23 cellular contexts compared by ENCODE assay signal in the genomic region with DNA sequence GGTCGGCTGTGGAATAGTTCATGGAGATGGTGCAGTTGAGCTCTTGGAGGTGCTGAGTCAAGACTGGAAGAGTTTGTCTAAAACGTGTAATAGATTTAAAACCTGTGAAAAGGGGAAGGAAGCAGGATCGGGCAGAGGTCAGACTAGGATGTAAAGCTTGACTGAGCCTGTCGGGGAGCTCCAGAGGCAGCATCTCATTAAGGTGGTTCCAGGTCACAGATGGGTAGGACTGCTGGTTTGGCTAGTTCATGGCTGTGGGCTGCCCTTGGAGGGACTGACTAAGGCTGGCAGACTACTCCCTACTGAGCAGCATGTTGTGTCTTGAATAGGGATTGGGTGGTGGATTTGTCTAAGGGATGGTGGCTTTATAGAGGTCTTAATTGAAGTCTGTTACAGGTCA.
"Had no signal": no experiment of that assay in that cellular context is flagged by ENCODE, and none has a peak within 500 bp of the region (broad histone marks: within the 10 kb centered on the region; RNA-seq: fewer than 3 reads in every experiment).

No MANE protein-coding gene starts in this region.

- H3K27me3 ChIP-seq: brain microvascular endothelial cell, gastrocnemius medialis, right lobe of liver, uterus had no signal

- H3K27me3 Mint-ChIP-seq: activated CD4-positive, alpha-beta memory T cell treated with anti-CD3 and anti-CD28 coated beads for 36 hours; stimulated activated naive CD8-positive, alpha-beta T cell treated with anti-CD3 and anti-CD28 coated beads, Interleukin-15, amount 100 ng/mL, for 72 hours had no signal

- ATAC-seq: gastrocnemius medialis; left cardiac atrium; right lobe of liver; stimulated activated naive CD8-positive, alpha-beta T cell treated with anti-CD3 and anti-CD28 coated beads, Interleukin-15, amount 100 ng/mL, for 72 hours had no signal

- H3K36me3 Mint-ChIP-seq: activated CD4-positive, alpha-beta memory T cell treated with anti-CD3 and anti-CD28 coated beads for 36 hours; type B pancreatic cell had no signal

- DNase-seq: activated CD4-positive, alpha-beta memory T cell treated with anti-CD3 and anti-CD28 coated beads for 36 hours; activated CD4-positive, alpha-beta T cell treated with anti-CD3 and anti-CD28 coated beads for 4 hours; activated CD8-positive, alpha-beta memory T cell treated with anti-CD3 and anti-CD28 coated beads, Interleukin-2, amount 50 U/mL, for 4 hours; activated gamma-delta T cell; activated naive CD4-positive, alpha-beta T cell treated with anti-CD3 and anti-CD28 coated beads, Interleukin-2, amount 50 U/mL, for 16 hours; activated T-cell treated with anti-CD3 and anti-CD28 coated beads, Interleukin-2, amount 50 U/mL, for 1 hour; amniotic stem cell; brain microvascular endothelial cell; endodermal cell; gastrocnemius medialis; glutamatergic neuron; islet precursor cell; left cardiac atrium; mesenchymal stem cell; nephron progenitor cell; right lobe of liver; stimulated activated CD4-positive, alpha-beta T cell treated with anti-CD3 and anti-CD28 coated beads, Interleukin-2, amount 100 ng/mL, for 48 hours; stimulated activated naive CD8-positive, alpha-beta T cell treated with anti-CD3 and anti-CD28 coated beads, Interleukin-15, amount 100 ng/mL, for 72 hours; substantia nigra; uterus had no signal

- H3K9me3 Mint-ChIP-seq: activated CD4-positive, alpha-beta memory T cell treated with anti-CD3 and anti-CD28 coated beads for 36 hours; activated T-helper 1 cell treated with anti-CD3 and anti-CD28 coated beads, Interleukin-12 subunit alpha, Interleukin-12 subunit beta, Interleukin-2, Interleukin-4 antibody, amounts not matched to agents 30 ng/mL and 10 ng/mL and 1 ng/mL, durations not matched to agents 14 hours and 24 hours and 36 hours; endodermal cell; nephron progenitor cell; stimulated activated naive CD8-positive, alpha-beta T cell treated with anti-CD3 and anti-CD28 coated beads, Interleukin-15, amount 100 ng/mL, for 72 hours; type B pancreatic cell had no signal

- H3K4me3 ChIP-seq: gastrocnemius medialis, right lobe of liver, uterus had no signal

- H3K4me3 Mint-ChIP-seq: activated CD4-positive, alpha-beta memory T cell treated with anti-CD3 and anti-CD28 coated beads for 36 hours; activated T-helper 1 cell treated with anti-CD3 and anti-CD28 coated beads, Interleukin-12 subunit alpha, Interleukin-12 subunit beta, Interleukin-2, Interleukin-4 antibody, amounts not matched to agents 30 ng/mL and 10 ng/mL and 1 ng/mL, durations not matched to agents 14 hours and 24 hours and 36 hours; endodermal cell; nephron progenitor cell; stimulated activated naive CD8-positive, alpha-beta T cell treated with anti-CD3 and anti-CD28 coated beads, Interleukin-15, amount 100 ng/mL, for 72 hours; type B pancreatic cell had no signal

- H3K4me1 ChIP-seq: gastrocnemius medialis, right lobe of liver, uterus had no signal

- H3K27ac Mint-ChIP-seq: activated CD4-positive, alpha-beta memory T cell treated with anti-CD3 and anti-CD28 coated beads for 36 hours; activated T-helper 1 cell treated with anti-CD3 and anti-CD28 coated beads, Interleukin-12 subunit alpha, Interleukin-12 subunit beta, Interleukin-2, Interleukin-4 antibody, amounts not matched to agents 30 ng/mL and 10 ng/mL and 1 ng/mL, durations not matched to agents 14 hours and 24 hours and 36 hours; endodermal cell; nephron progenitor cell; stimulated activated naive CD8-positive, alpha-beta T cell treated with anti-CD3 and anti-CD28 coated beads, Interleukin-15, amount 100 ng/mL, for 72 hours; type B pancreatic cell had no signal

- H3K27ac ChIP-seq: brain microvascular endothelial cell, gastrocnemius medialis, neutrophil, right lobe of liver, uterus had no signal

- H3K4me1 Mint-ChIP-seq: stimulated activated naive CD8-positive, alpha-beta T cell treated with anti-CD3 and anti-CD28 coated beads, Interleukin-15, amount 100 ng/mL, for 72 hours had no signal
